ENCODE assay signal across 28 cellular contexts in the genomic region with DNA sequence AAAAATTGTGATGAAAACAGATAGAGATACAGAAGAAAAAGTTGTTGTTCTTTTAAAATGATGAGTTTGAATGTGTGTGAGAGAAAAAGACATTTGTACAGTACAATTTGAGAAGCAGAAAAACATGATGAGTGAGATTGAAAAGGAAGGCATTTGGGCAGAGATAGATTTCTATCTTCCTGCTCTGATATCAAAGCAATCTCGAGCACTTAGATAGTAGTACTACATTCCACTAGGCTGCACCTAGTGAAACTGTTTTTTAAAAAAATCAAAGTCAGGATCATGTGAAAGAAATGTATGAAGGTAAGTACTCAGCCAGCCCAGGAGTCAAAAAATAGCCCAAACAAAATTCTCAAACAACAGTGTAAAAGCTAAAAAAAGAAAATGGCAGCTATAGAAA.
"Had no signal": no experiment of that assay in that cellular context is flagged by ENCODE, and none has a peak within 500 bp of the region (broad histone marks: within the 10 kb centered on the region; RNA-seq: fewer than 3 reads in every experiment).

No MANE protein-coding gene starts in this region.

- H3K4me1 Mint-ChIP-seq: activated naive CD4-positive, alpha-beta T cell treated with anti-CD3 and anti-CD28 coated beads, Interleukin-2, amount 50 U/mL, for 24 hours; activated naive CD8-positive, alpha-beta T cell treated with anti-CD3 and anti-CD28 coated beads for 36 hours; activated T-helper 17 cell treated with anti-CD3 and anti-CD28 coated beads, Interleukin-2, amount 50 U/mL, for 72 hours; T-helper 17 cell had no signal

- ATAC-seq: activated CD4-positive, CD25-positive, alpha-beta regulatory T cell treated with anti-CD3 and anti-CD28 coated beads, Interleukin-2, amount 50 U/mL, for 24 hours; activated CD8-positive, alpha-beta T cell treated with anti-CD3 and anti-CD28 coated beads for 36 hours; activated naive CD8-positive, alpha-beta T cell treated with anti-CD3 and anti-CD28 coated beads, Interleukin-2, amount 50 U/mL, for 24 hours; activated T-cell treated with anti-CD3 and anti-CD28 coated beads, Interleukin-2, amount 50 U/mL, for 4 hours; activated T-helper 17 cell treated with anti-CD3 and anti-CD28 coated beads, Interleukin-2, amount 50 U/mL, for 72 hours; body of pancreas; esophagus mucosa; T-helper 17 cell had no signal

- H3K36me3 Mint-ChIP-seq: activated naive CD4-positive, alpha-beta T cell treated with anti-CD3 and anti-CD28 coated beads, Interleukin-2, amount 50 U/mL, for 24 hours; activated naive CD8-positive, alpha-beta T cell treated with anti-CD3 and anti-CD28 coated beads for 36 hours had no signal

- H3K9me3 ChIP-seq: adrenal gland, body of pancreas, colonic mucosa had no signal

- H3K4me1 ChIP-seq: adrenal gland, body of pancreas, colonic mucosa had no signal

- H3K27ac ChIP-seq: adrenal gland, body of pancreas, colonic mucosa had no signal

- H3K4me3 ChIP-seq: adrenal gland, body of pancreas, colonic mucosa had no signal

- H3K4me3 Mint-ChIP-seq: activated CD8-positive, alpha-beta T cell treated with anti-CD3 and anti-CD28 coated beads for 36 hours; activated naive CD4-positive, alpha-beta T cell treated with anti-CD3 and anti-CD28 coated beads for 36 hours; activated naive CD4-positive, alpha-beta T cell treated with anti-CD3 and anti-CD28 coated beads, Interleukin-2, amount 50 U/mL, for 24 hours; activated naive CD8-positive, alpha-beta T cell treated with anti-CD3 and anti-CD28 coated beads for 36 hours; activated naive CD8-positive, alpha-beta T cell treated with anti-CD3 and anti-CD28 coated beads, Interleukin-2, amount 50 U/mL, for 24 hours; activated T-cell treated with anti-CD3 and anti-CD28 coated beads, Interleukin-2, amount 50 U/mL, for 4 hours; activated T-helper 17 cell treated with anti-CD3 and anti-CD28 coated beads, Interleukin-2, amount 50 U/mL, for 72 hours; T-helper 17 cell; T-helper 2 cell treated with Interferon-gamma antibody and Interleukin-4, amounts not matched to agents 5 μg/mL and 100 μg/mL, for 36 hours had no signal

- H3K9me3 Mint-ChIP-seq: activated naive CD4-positive, alpha-beta T cell treated with anti-CD3 and anti-CD28 coated beads for 36 hours; activated naive CD4-positive, alpha-beta T cell treated with anti-CD3 and anti-CD28 coated beads, Interleukin-2, amount 50 U/mL, for 24 hours; activated naive CD8-positive, alpha-beta T cell treated with anti-CD3 and anti-CD28 coated beads for 36 hours; activated T-helper 17 cell treated with anti-CD3 and anti-CD28 coated beads, Interleukin-2, amount 50 U/mL, for 72 hours; T-helper 2 cell treated with Interferon-gamma antibody and Interleukin-4, amounts not matched to agents 5 μg/mL and 100 μg/mL, for 36 hours had no signal

- H3K27me3 Mint-ChIP-seq: activated CD8-positive, alpha-beta T cell treated with anti-CD3 and anti-CD28 coated beads for 36 hours; activated naive CD8-positive, alpha-beta T cell treated with anti-CD3 and anti-CD28 coated beads for 36 hours; activated naive CD8-positive, alpha-beta T cell treated with anti-CD3 and anti-CD28 coated beads, Interleukin-2, amount 50 U/mL, for 24 hours; activated T-helper 17 cell treated with anti-CD3 and anti-CD28 coated beads, Interleukin-2, amount 50 U/mL, for 72 hours; T-helper 17 cell had no signal

- H3K27ac Mint-ChIP-seq: activated CD8-positive, alpha-beta T cell treated with anti-CD3 and anti-CD28 coated beads for 36 hours; activated naive CD4-positive, alpha-beta T cell treated with anti-CD3 and anti-CD28 coated beads for 36 hours; activated naive CD4-positive, alpha-beta T cell treated with anti-CD3 and anti-CD28 coated beads, Interleukin-2, amount 50 U/mL, for 24 hours; activated naive CD8-positive, alpha-beta T cell treated with anti-CD3 and anti-CD28 coated beads for 36 hours; activated naive CD8-positive, alpha-beta T cell treated with anti-CD3 and anti-CD28 coated beads, Interleukin-2, amount 50 U/mL, for 24 hours; activated T-helper 17 cell treated with anti-CD3 and anti-CD28 coated beads, Interleukin-2, amount 50 U/mL, for 72 hours; T-helper 17 cell; T-helper 2 cell treated with Interferon-gamma antibody and Interleukin-4, amounts not matched to agents 5 μg/mL and 100 μg/mL, for 36 hours had no signal

- H3K27me3 ChIP-seq: adrenal gland, body of pancreas, colonic mucosa had no signal

- H3K36me3 ChIP-seq: adrenal gland, colonic mucosa had no signal

- DNase-seq: activated CD4-positive, alpha-beta T cell treated with anti-CD3 and anti-CD28 coated beads for 48 hours; activated CD4-positive, alpha-beta T cell treated with anti-CD3 and anti-CD28 coated beads, Interleukin-2, amount 50 U/mL, for 1 hour; activated CD4-positive, alpha-beta T cell treated with anti-CD3 and anti-CD28 coated beads, Interleukin-2, amount 50 U/mL, for 48 hours; activated CD8-positive, alpha-beta memory T cell treated with anti-CD3 and anti-CD28 coated beads for 24 hours; activated CD8-positive, alpha-beta T cell treated with anti-CD3 and anti-CD28 coated beads for 36 hours; activated effector memory CD4-positive, alpha-beta T cell treated with Interleukin-2 at 50 U/mL for 16 hours; activated naive CD4-positive, alpha-beta T cell treated with anti-CD3 and anti-CD28 coated beads for 36 hours; activated naive CD8-positive, alpha-beta T cell treated with anti-CD3 and anti-CD28 coated beads for 36 hours; activated naive CD8-positive, alpha-beta T cell treated with anti-CD3 and anti-CD28 coated beads, Interleukin-2, amount 50 U/mL, for 24 hours; activated T-cell treated with anti-CD3 and anti-CD28 coated beads, Interleukin-2, amount 50 U/mL, for 4 hours; adrenal gland; amygdala; aorta; body of pancreas; central memory CD4-positive, alpha-beta T cell; cerebellar nuclear complex; colonic mucosa; effector CD8-positive, alpha-beta T cell; foreskin fibroblast; head of caudate nucleus; T-helper 1 cell; T-helper 17 cell; T1000 had no signal
